1 cellular context compared by ENCODE assay signal in genomic region chr6:145787688-145788087, GRCh38.
TF ChIP-seq lines count a peak whose summit lies in the region.

No MANE protein-coding gene starts in this region.

TF ChIP-seq in K562, 482 proteins besides CTCF, POLR2A, EP300 and RAD21 (continued from another document and continues in another):
- TF ChIP-seq ARID3A (IDR thresholded peaks at IDR 0.05; ENCODE audit: borderline replicate concordance, low read depth, low read length) (peak; percentile 86), NR2F6 (CRISPR knock-in tag; IDR thresholded peaks at IDR 0.05) (no peak), XRCC3 (IDR thresholded peaks at IDR 0.05) (no peak), KDM2B (CRISPR knock-in tag; IDR thresholded peaks at IDR 0.05) (no peak), FOSL1 (tag; conservative IDR thresholded peaks at IDR 0.05) (peak; percentile 90), AFF1 (IDR thresholded peaks at IDR 0.05; ENCODE audit: low read depth in 1 of 2, partially characterized antibody in 2 of 2) (no peak), HDAC1 (IDR thresholded peaks at IDR 0.05) (no peak), RFX5 (IDR thresholded peaks at IDR 0.05; ENCODE audit: low read depth, low read length) (no peak), NFATC3 (IDR thresholded peaks at IDR 0.05) (no peak), SIX5 (IDR thresholded peaks at IDR 0.05; ENCODE audit: borderline replicate concordance in 1 of 2, insufficient read depth in 1 of 2, low read depth in 1 of 2, low read length in 2 of 2) (no peak), ZZZ3 (IDR thresholded peaks at IDR 0.05) (no peak), ZNF644 (tag; IDR thresholded peaks at IDR 0.05; ENCODE audit: low read depth) (no peak), SOX6 (IDR thresholded peaks at IDR 0.05) (peak; percentile 83), ZNF584 (CRISPR knock-in tag; IDR thresholded peaks at IDR 0.05; ENCODE audit: low read depth) (no peak), ZNF77 (CRISPR knock-in tag; IDR thresholded peaks at IDR 0.05) (no peak), CLOCK (CRISPR knock-in tag; IDR thresholded peaks at IDR 0.05; ENCODE audit: borderline replicate concordance) (no peak), ZBTB5 (IDR thresholded peaks at IDR 0.05) (no peak), ZNF212 (CRISPR knock-in tag; IDR thresholded peaks at IDR 0.05) (no peak), ARNT (IDR thresholded peaks at IDR 0.05) (peak in 1 of 2 experiments; percentile 35; a peak in 1 of 4 replicates), HNRNPH1 (optimal IDR thresholded peaks at IDR 0.05; ENCODE audit: low read depth, low read length) (no peak), CHCHD3 (CRISPR knock-in tag; IDR thresholded peaks at IDR 0.05) (no peak), MCM5 (IDR thresholded peaks at IDR 0.05; ENCODE audit: low read depth) (no peak), ZNF408 (CRISPR knock-in tag; IDR thresholded peaks at IDR 0.05; ENCODE audit: low read depth) (no peak), RFX7 (CRISPR knock-in tag; IDR thresholded peaks at IDR 0.05) (no peak), TEAD1 (CRISPR knock-in tag; IDR thresholded peaks at IDR 0.05) (no peak), DEAF1 (CRISPR knock-in tag; IDR thresholded peaks at IDR 0.05) (no peak), PHF21A (IDR thresholded peaks at IDR 0.05; ENCODE audit: borderline replicate concordance, low read depth) (no peak), POLR2G (IDR thresholded peaks at IDR 0.05; ENCODE audit: low read depth, low read length) (no peak), ARID1B (IDR thresholded peaks at IDR 0.05) (peak; percentile 95), ZNF639 (CRISPR knock-in tag; conservative IDR thresholded peaks at IDR 0.05 in 1 of 2, IDR thresholded peaks at IDR 0.05 in 1 of 2) (0 out of 4 replicates have a peak, but pooled peaks of 1 of the 2 experiments have one; percentile 30), SMARCA4 (IDR thresholded peaks at IDR 0.05) (peak; percentile 91), ZNF511 (CRISPR knock-in tag; IDR thresholded peaks at IDR 0.05) (no peak), ZNF280A (IDR thresholded peaks at IDR 0.05; ENCODE audit: low read depth, partially characterized antibody) (no peak), SETDB1 (IDR thresholded peaks at IDR 0.05; ENCODE audit: low read length) (no peak), NR3C1 (CRISPR knock-in tag; IDR thresholded peaks at IDR 0.05) (no peak), ZNF76 (CRISPR knock-in tag; IDR thresholded peaks at IDR 0.05; ENCODE audit: borderline replicate concordance) (no peak), NCOA2 (IDR thresholded peaks at IDR 0.05; ENCODE audit: partially characterized antibody in 2 of 2) (peak in 1 of 2 experiments; percentile 40), CSDE1 (IDR thresholded peaks at IDR 0.05) (no peak), HMG20A (CRISPR knock-in tag; conservative IDR thresholded peaks at IDR 0.05) (no peak), ZNF507 (tag; conservative IDR thresholded peaks at IDR 0.05) (no peak), CEBPZ (IDR thresholded peaks at IDR 0.05; ENCODE audit: borderline replicate concordance, low read depth, low read length) (no peak), TEAD2 (tag; IDR thresholded peaks at IDR 0.05) (no peak), ZBTB1 (CRISPR knock-in tag; IDR thresholded peaks at IDR 0.05; ENCODE audit: borderline replicate concordance, low read depth) (no peak), PTTG1 (tag; IDR thresholded peaks at IDR 0.05; ENCODE audit: low read depth) (no peak), ZNF175 (CRISPR knock-in tag; IDR thresholded peaks at IDR 0.05; ENCODE audit: low read depth) (no peak), FOS (IDR thresholded peaks at IDR 0.05; ENCODE audit: extremely low read depth, insufficient read length) (no peak), CHD2 (IDR thresholded peaks at IDR 0.05; ENCODE audit: low read depth, low read length) (no peak), IFI16 (CRISPR knock-in tag; IDR thresholded peaks at IDR 0.05) (no peak), CCAR2 (IDR thresholded peaks at IDR 0.05; ENCODE audit: low read depth, low read length) (no peak), SREBF2 (CRISPR knock-in tag; IDR thresholded peaks at IDR 0.05) (no peak)
